In the genomic region with DNA sequence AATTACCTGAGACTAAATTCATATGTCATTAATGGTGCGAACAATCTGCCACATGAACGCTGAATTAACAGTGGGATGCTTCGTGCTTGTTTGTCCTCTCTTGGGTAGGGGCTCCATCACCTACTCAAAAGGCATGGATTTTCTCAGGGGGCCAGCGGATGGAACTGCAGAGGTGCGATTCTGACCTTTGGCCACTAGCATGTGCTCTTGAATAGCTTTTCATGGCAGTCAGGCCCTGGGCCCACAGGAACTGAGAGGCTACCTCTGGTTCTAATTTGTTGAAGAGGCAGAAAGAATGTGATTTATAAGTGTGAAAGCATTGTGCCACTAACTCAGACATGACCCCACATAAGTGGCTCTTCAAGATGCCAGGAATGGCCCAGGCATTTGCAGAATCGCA, we compare ENCODE assay signal across 8 cellular contexts.
DNase-seq lines count a peak whose midpoint lies in the region; ATAC-seq and TF ChIP-seq lines count a peak whose summit lies in the region.

No MANE protein-coding gene starts in this region.

- TF ChIP-seq RAD21 in liver (IDR thresholded peaks at IDR 0.05) = peak; percentile 67 to 75

- 32% methylated on average over 6 of the region's 6 CpGs for WGBS in liver
- WGBS in aorta, 2 donors = 22 to 32% methylated on average over 6 of the region's 6 CpGs

- no peak overlapping the region for H3K9ac ChIP-seq in liver (ENCODE audit: low read depth in 1 of 2, low read length in 2 of 2)

- no peak overlapping the region for H3K4me3 Mint-ChIP-seq in activated CD4-positive, alpha-beta memory T cell treated with anti-CD3 and anti-CD28 coated beads for 36 hours
- no peak overlapping the region for H3K4me3 Mint-ChIP-seq in activated CD4-positive, alpha-beta memory T cell treated with anti-CD3 and anti-CD28 coated beads, Interleukin-2, amount 10 ng/mL, durations not matched to agents 7 days and 5 days
- no peak overlapping the region for H3K4me3 Mint-ChIP-seq in WTC11

- CTCF ChIA-PET in activated CD4-positive, alpha-beta memory T cell treated with anti-CD3 and anti-CD28 coated beads for 36 hours (lab: Charles Lee) = no interaction called here
- CTCF ChIA-PET in activated CD4-positive, alpha-beta memory T cell treated with anti-CD3 and anti-CD28 coated beads, Interleukin-2, amount 10 ng/mL, durations not matched to agents 7 days and 5 days (lab: Charles Lee) = no interaction called here
- CTCF ChIA-PET in WTC11 (lab: Charles Lee) = interaction anchor here (0.6 to 2.4 kb wide), 9 partner anchors 16 to 493 kb away, joined by 3 to 10 read pairs (median 3); no protein-coding TSS in a partner anchor

- no peaks in the 10 kb centered on the region for H3K4me1 Mint-ChIP-seq in activated CD4-positive, alpha-beta memory T cell treated with anti-CD3 and anti-CD28 coated beads for 36 hours (ENCODE audit: low read depth)
- no peaks in the 10 kb centered on the region for H3K4me1 Mint-ChIP-seq in activated CD4-positive, alpha-beta memory T cell treated with anti-CD3 and anti-CD28 coated beads, Interleukin-2, amount 10 ng/mL, durations not matched to agents 7 days and 5 days
- peaks cover 50% of the 10 kb centered on the region for H3K4me1 Mint-ChIP-seq in WTC11

- H3K4me3 ChIP-seq in liver (ENCODE audit: low read depth in 1 of 3, low read length in 3 of 3) (no peak overlapping the region), aorta (ENCODE audit: low read length in 2 of 2) (no peak overlapping the region)

- no peaks in the 10 kb centered on the region for H3K36me3 ChIP-seq in liver (ENCODE audit: control insufficient read depth in 4 of 4, insufficient read depth in 3 of 4, low read depth in 1 of 4, low read length in 3 of 4)
- H3K36me3 ChIP-seq in aorta (ENCODE audit: control insufficient read depth in 1 of 2, insufficient read depth in 2 of 2, low read length in 1 of 2) = no peaks in the 10 kb centered on the region

- H3K9me3 ChIP-seq in liver (ENCODE audit: control insufficient read depth in 4 of 4, low read length in 3 of 4) = no peaks in the 10 kb centered on the region
- no peaks in the 10 kb centered on the region for H3K9me3 ChIP-seq in aorta (ENCODE audit: control insufficient read depth, low read length)

- H3K27me3 ChIP-seq in liver (ENCODE audit: control insufficient read depth in 4 of 4, insufficient read depth in 4 of 4, low read length in 3 of 4) = no peaks in the 10 kb centered on the region
- H3K27me3 ChIP-seq in aorta (ENCODE audit: control insufficient read depth in 1 of 2, insufficient read depth in 2 of 2, low read length in 1 of 2) = no peaks in the 10 kb centered on the region

- H3K27me3 Mint-ChIP-seq in activated CD4-positive, alpha-beta memory T cell treated with anti-CD3 and anti-CD28 coated beads for 36 hours = peaks cover 13% of the 10 kb centered on the region
- H3K27me3 Mint-ChIP-seq in activated CD4-positive, alpha-beta memory T cell treated with anti-CD3 and anti-CD28 coated beads, Interleukin-2, amount 10 ng/mL, durations not matched to agents 7 days and 5 days = peaks cover 12% of the 10 kb centered on the region
- no peaks in the 10 kb centered on the region for H3K27me3 Mint-ChIP-seq in WTC11 (ENCODE audit: low read depth)

- no peaks in the 10 kb centered on the region for H3K9me3 Mint-ChIP-seq in activated CD4-positive, alpha-beta memory T cell treated with anti-CD3 and anti-CD28 coated beads for 36 hours
- H3K9me3 Mint-ChIP-seq in activated CD4-positive, alpha-beta memory T cell treated with anti-CD3 and anti-CD28 coated beads, Interleukin-2, amount 10 ng/mL, durations not matched to agents 7 days and 5 days = no peaks in the 10 kb centered on the region
- no peaks in the 10 kb centered on the region for H3K9me3 Mint-ChIP-seq in WTC11

- POLR2A ChIA-PET in activated CD4-positive, alpha-beta memory T cell treated with anti-CD3 and anti-CD28 coated beads for 36 hours (lab: Charles Lee) = no interaction called here
- POLR2A ChIA-PET in activated CD4-positive, alpha-beta memory T cell treated with anti-CD3 and anti-CD28 coated beads, Interleukin-2, amount 10 ng/mL, durations not matched to agents 7 days and 5 days (lab: Charles Lee) = no interaction called here
- POLR2A ChIA-PET in WTC11 (lab: Charles Lee) = no interaction called here

- TF ChIP-seq CTCF in WTC11 (IDR thresholded peaks at IDR 0.05) = peak; percentile 59
- peak; percentile 40 for TF ChIP-seq CTCF in liver (IDR thresholded peaks at IDR 0.05; ENCODE audit: low read depth, low read length, missing input control)

- DNase-seq in activated CD4-positive, alpha-beta memory T cell treated with anti-CD3 and anti-CD28 coated beads for 36 hours = peak; percentile 12
- DNase-seq in activated CD4-positive, alpha-beta memory T cell treated with anti-CD3 and anti-CD28 coated beads, Interleukin-2, amount 10 ng/mL, durations not matched to agents 7 days and 5 days = no peak
- DNase-seq in HK-2 (ENCODE audit: unreplicated experiment) (peak; percentile 12), WTC11 (ENCODE audit: low spot score) (peak; percentile 70), aorta (no peak), CD1c-positive myeloid dendritic cell (ENCODE audit: extremely low spot score) (no peak)

- intact Hi-C loops in activated CD4-positive, alpha-beta memory T cell treated with anti-CD3 and anti-CD28 coated beads for 36 hours (cut with micrococcal nuclease) = loop anchor here (5.0 kb wide), 1 partner anchor 486 kb away; no protein-coding TSS in a partner anchor
- intact Hi-C loops in aorta (cut with DNase I) = no loop called here

- ATAC-seq in WTC11 (peak; percentile 94), HG02884 (IDR thresholded peaks at IDR 0.05; ENCODE audit: unreplicated experiment) (no peak), aorta (ENCODE audit: low FRiP score) (no peak)

- H3K27ac Mint-ChIP-seq in activated CD4-positive, alpha-beta memory T cell treated with anti-CD3 and anti-CD28 coated beads for 36 hours = no peak overlapping the region
- H3K27ac Mint-ChIP-seq in activated CD4-positive, alpha-beta memory T cell treated with anti-CD3 and anti-CD28 coated beads, Interleukin-2, amount 10 ng/mL, durations not matched to agents 7 days and 5 days = no peak overlapping the region
- H3K27ac Mint-ChIP-seq in WTC11 = no peak overlapping the region

- H3K36me3 Mint-ChIP-seq in activated CD4-positive, alpha-beta memory T cell treated with anti-CD3 and anti-CD28 coated beads for 36 hours = no peaks in the 10 kb centered on the region
- no peaks in the 10 kb centered on the region for H3K36me3 Mint-ChIP-seq in activated CD4-positive, alpha-beta memory T cell treated with anti-CD3 and anti-CD28 coated beads, Interleukin-2, amount 10 ng/mL, durations not matched to agents 7 days and 5 days (ENCODE audit: low read depth)
- H3K36me3 Mint-ChIP-seq in WTC11 = no peaks in the 10 kb centered on the region

- H3K27ac ChIP-seq in liver (ENCODE audit: low read depth in 1 of 2, low read length in 2 of 2) = no peak overlapping the region
- H3K27ac ChIP-seq in aorta (ENCODE audit: low read depth in 1 of 2, low read length in 2 of 2) = no peak overlapping the region

- H3K4me1 ChIP-seq in liver (ENCODE audit: control insufficient read depth in 4 of 4, insufficient read depth in 4 of 4, low read length in 3 of 4) = no peaks in the 10 kb centered on the region
- H3K4me1 ChIP-seq in aorta (ENCODE audit: control insufficient read depth in 1 of 2, insufficient read depth in 2 of 2, low read length in 2 of 2) = no peaks in the 10 kb centered on the region

TF ChIP-seq in WTC11, 78 proteins besides CTCF, POLR2A, EP300 and RAD21:
- TF ChIP-seq, protein P1, sequence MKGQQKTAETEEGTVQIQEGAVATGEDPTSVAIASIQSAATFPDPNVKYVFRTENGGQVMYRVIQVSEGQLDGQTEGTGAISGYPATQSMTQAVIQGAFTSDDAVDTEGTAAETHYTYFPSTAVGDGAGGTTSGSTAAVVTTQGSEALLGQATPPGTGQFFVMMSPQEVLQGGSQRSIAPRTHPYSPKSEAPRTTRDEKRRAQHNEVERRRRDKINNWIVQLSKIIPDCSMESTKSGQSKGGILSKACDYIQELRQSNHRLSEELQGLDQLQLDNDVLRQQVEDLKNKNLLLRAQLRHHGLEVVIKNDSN (CRISPR knock-in tag; IDR thresholded peaks at IDR 0.05) = no peak
- TF ChIP-seq, protein P2, sequence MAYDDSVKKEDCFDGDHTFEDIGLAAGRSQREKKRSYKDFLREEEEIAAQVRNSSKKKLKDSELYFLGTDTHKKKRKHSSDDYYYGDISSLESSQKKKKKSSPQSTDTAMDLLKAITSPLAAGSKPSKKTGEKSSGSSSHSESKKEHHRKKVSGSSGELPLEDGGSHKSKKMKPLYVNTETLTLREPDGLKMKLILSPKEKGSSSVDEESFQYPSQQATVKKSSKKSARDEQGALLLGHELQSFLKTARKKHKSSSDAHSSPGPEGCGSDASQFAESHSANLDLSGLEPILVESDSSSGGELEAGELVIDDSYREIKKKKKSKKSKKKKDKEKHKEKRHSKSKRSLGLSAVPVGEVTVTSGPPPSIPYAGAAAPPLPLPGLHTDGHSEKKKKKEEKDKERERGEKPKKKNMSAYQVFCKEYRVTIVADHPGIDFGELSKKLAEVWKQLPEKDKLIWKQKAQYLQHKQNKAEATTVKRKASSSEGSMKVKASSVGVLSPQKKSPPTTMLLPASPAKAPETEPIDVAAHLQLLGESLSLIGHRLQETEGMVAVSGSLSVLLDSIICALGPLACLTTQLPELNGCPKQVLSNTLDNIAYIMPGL (CRISPR knock-in tag; IDR thresholded peaks at IDR 0.05) = peak; percentile 30; the same call in 1 of the 2 replicates

TF ChIP-seq in liver, 16 proteins besides CTCF, POLR2A, EP300 and RAD21:
- TF ChIP-seq HNF4A (conservative IDR thresholded peaks at IDR 0.05) (peak in 1 of 2 donors; percentile 27), RXRA (IDR thresholded peaks at IDR 0.05) (no peak)

Comparison
In these comparisons a context has a peak if more than half of its experiments do, and no peak if none do; other contexts are left out.
1. DNase-seq: peak in activated CD4-positive, alpha-beta memory T cell treated with anti-CD3 and anti-CD28 coated beads for 36 hours (single experiment), HK-2 (single experiment) and WTC11 (single experiment); none in activated CD4-positive, alpha-beta memory T cell treated with anti-CD3 and anti-CD28 coated beads, Interleukin-2, amount 10 ng/mL, durations not matched to agents 7 days and 5 days (single experiment), aorta (0 of 2) and CD1c-positive myeloid dendritic cell (single experiment).